Comparison of ENCODE assay signal across 8 cellular contexts in genomic region chr9:35675204-35675603, GRCh38. TPM values are rescaled to one million over a fixed set of nuclear protein-coding genes. Genes with fewer than 3 reads are reported as not detected.
DNase-seq lines count a peak whose midpoint lies in the region; TF ChIP-seq lines count a peak whose summit lies in the region.

No MANE protein-coding gene starts in this region.

- TF ChIP-seq POLR2A in Peyer's patch (IDR thresholded peaks at IDR 0.05), result no peak

- CTCF ChIA-PET in BJ (lab: Yijun Ruan, JAX), result interaction anchor here (1.2 to 5.0 kb wide), 6 partner anchors 9 to 28 kb away, joined by 3 to 29 read pairs (median 5); partner anchors contain the start of genes ARHGEF39, CCDC107 and RMRP

- H3K27ac ChIP-seq in Peyer's patch (no peak overlapping the region), caudate nucleus (ENCODE audit: low read depth, low read length) (no peak overlapping the region)

- H3K4me1 ChIP-seq in Peyer's patch, result peaks cover 0 to 19% (median 5%) of the 10 kb centered on the region in 4 donors

- H3K36me3 ChIP-seq in BJ (ENCODE audit: control insufficient read depth, insufficient read depth, low read length), result no peaks in the 10 kb centered on the region
- no peaks in the 10 kb centered on the region for H3K36me3 ChIP-seq in Peyer's patch

- H3K4me3 ChIP-seq in BJ (ENCODE audit: low read depth, low read length) (peak overlapping the region; percentile 38), Peyer's patch (peak overlapping the region; percentile 37 to 59 (median 48)), foreskin fibroblast (ENCODE audit: low read depth in 1 of 2, low read length in 2 of 2) (peak overlapping the region; percentile 44 to 56)

- TF ChIP-seq CTCF in BJ (IDR thresholded peaks at IDR 0.05; ENCODE audit: insufficient read depth, low read depth, low read length) (no peak), Peyer's patch (IDR thresholded peaks at IDR 0.05) (no peak), foreskin fibroblast (IDR thresholded peaks at IDR 0.05; ENCODE audit: low read depth, low read length) (no peak), osteocyte (IDR thresholded peaks at IDR 0.05) (no peak)

- no peaks in the 10 kb centered on the region for H3K9me3 Mint-ChIP-seq in osteocyte (ENCODE audit: unreplicated experiment)

- no peaks in the 10 kb centered on the region for H3K27me3 ChIP-seq in BJ (ENCODE audit: control insufficient read depth, insufficient read depth, low read length)
- H3K27me3 ChIP-seq in Peyer's patch, result no peaks in the 10 kb centered on the region

- H3K9me3 ChIP-seq in Peyer's patch, result no peaks in the 10 kb centered on the region

- H3K4me3 Mint-ChIP-seq in osteocyte (ENCODE audit: unreplicated experiment), result peak overlapping the region; percentile 38

- peaks cover 44% of the 10 kb centered on the region for H3K4me1 Mint-ChIP-seq in osteocyte (ENCODE audit: unreplicated experiment)

- POLR2A ChIA-PET in BJ (lab: Charles Lee), result interaction anchor here (1.0 kb wide), 1 partner anchor 12 kb away, joined by 6 read pairs; no protein-coding TSS in a partner anchor

- no peaks in the 10 kb centered on the region for H3K36me3 Mint-ChIP-seq in osteocyte (ENCODE audit: unreplicated experiment)

- DNase-seq in BJ (ENCODE audit: low read depth) (no peak), Peyer's patch (no peak), foreskin fibroblast (no peak), osteocyte (ENCODE audit: extremely low spot score, unreplicated experiment) (no peak), NCI-H510A (lab: John Stamatoyannopoulos, UW) (no peak), A172 (ENCODE audit: low spot score) (no peak), caudate nucleus (lab: John Stamatoyannopoulos, UW) (no peak), DMS 273 (lab: John Stamatoyannopoulos, UW; ENCODE audit: unreplicated experiment) (no peak)

- no peak overlapping the region for H3K27ac Mint-ChIP-seq in osteocyte (ENCODE audit: unreplicated experiment)

- H3K27me3 Mint-ChIP-seq in osteocyte (ENCODE audit: unreplicated experiment), result no peaks in the 10 kb centered on the region

RNA-seq across cellular contexts. Expression of gene CA9, which starts 1.5 kb away (rescaled TPM):
- polyA plus RNA-seq in BJ (2011; rRNA removed), result 0.13 and 0.32 TPM in 2 replicates
- polyA minus RNA-seq in BJ (2011; rRNA and poly(A)+ RNA removed), result not detected in 2 replicates
- 1 to 10 TPM; 1.6 to 6.3 (median 5.2) TPM for total RNA-seq in Peyer's patch
- not detected in 2 replicates for total RNA-seq in osteocyte
- total RNA-seq in A172 (2014; rRNA removed; shearing (Covaris generic)), result not detected in 2 replicates

RNA-seq across cellular contexts. Expression of gene ARHGEF39, which starts 10.2 kb away (rescaled TPM):
- 2.7 and 4.1 TPM in 2 replicates for polyA plus RNA-seq in BJ (2011; rRNA removed)
- 3.7 and 4.2 TPM in 2 replicates for polyA minus RNA-seq in BJ (2011; rRNA and poly(A)+ RNA removed)
- total RNA-seq in Peyer's patch (10 to 100 TPM in 1 of 4 donors, 1 to 10 TPM in 3; 1.9 to 19.8 (median 4.8) TPM), osteocyte (0.86 and 1.6 TPM in 2 replicates)
- total RNA-seq in A172 (2014; rRNA removed; shearing (Covaris generic)), result 2.5 and 3.6 TPM in 2 replicates

RNA-seq across cellular contexts. Expression of gene TPM2, which starts 14.5 kb away (rescaled TPM):
- polyA plus RNA-seq in BJ (2011; rRNA removed), result 1,727 and 2,061 TPM in 2 replicates
- 328 and 340 TPM in 2 replicates for polyA minus RNA-seq in BJ (2011; rRNA and poly(A)+ RNA removed)
- total RNA-seq in Peyer's patch (100 to 1,000 TPM in 2 of 4 donors, 10 to 100 TPM in 2; 41.2 to 436 (median 122) TPM), osteocyte (476 and 515 TPM in 2 replicates)
- total RNA-seq in A172 (2014; rRNA removed; shearing (Covaris generic)), result 423 and 447 TPM in 2 replicates

RNA-seq across cellular contexts. Expression of gene CCDC107, which starts 17.1 kb away (rescaled TPM):
- 22.0 and 27.9 TPM in 2 replicates for polyA plus RNA-seq in BJ (2011; rRNA removed)
- 5.8 and 9.7 TPM in 2 replicates for polyA minus RNA-seq in BJ (2011; rRNA and poly(A)+ RNA removed)
- total RNA-seq in Peyer's patch (10 to 100 TPM; 14.0 to 21.9 (median 20.2) TPM), osteocyte (30.0 and 31.3 TPM in 2 replicates)
- 5.7 and 12.6 TPM in 2 replicates for total RNA-seq in A172 (2014; rRNA removed; shearing (Covaris generic))

RNA-seq across cellular contexts. Expression of gene RMRP, which starts 17.4 kb away (rescaled TPM):
- polyA plus RNA-seq in BJ (2011; rRNA removed), result 235 and 1,738 TPM in 2 replicates
- polyA minus RNA-seq in BJ (2011; rRNA and poly(A)+ RNA removed), result 13,377 and 21,567 TPM in 2 replicates
- 1,000 to 10,000 TPM in 3 of 4 donors, not detected in 1; 1,673 to 3,824 (median 2,659) TPM for total RNA-seq in Peyer's patch
- total RNA-seq in osteocyte, result 14,337 and 15,426 TPM in 2 replicates
- 1,768 and 6,657 TPM in 2 replicates for total RNA-seq in A172 (2014; rRNA removed; shearing (Covaris generic))
